Comparison of ENCODE assay signal across 10 cellular contexts in genomic region chr6:142853244-142854180, GRCh38.
A peak's percentile ranks its signal among the peaks of the same experiment; 100 is the strongest.
DNase-seq lines count a peak whose midpoint lies in the region; ATAC-seq and TF ChIP-seq lines count a peak whose summit lies in the region.
"Had no signal": no experiment of that assay in that cellular context is flagged by ENCODE, and none has a peak within 500 bp of the region (broad histone marks: within the 10 kb centered on the region; RNA-seq: fewer than 3 reads in every experiment).

No MANE protein-coding gene starts in this region.

- CTCF ChIA-PET in PC-9 (lab: Charles Lee), result interaction anchor here (0.6 kb wide), 1 partner anchor 100 kb away, joined by 3 read pairs; no protein-coding TSS in a partner anchor

- peaks cover 56% of the 10 kb centered on the region for H3K4me1 ChIP-seq in PC-9 (replicated peaks; ENCODE audit: insufficient read depth)
- peaks cover 71 to 81% of the 10 kb centered on the region in 2 donors for H3K4me1 ChIP-seq in gastrocnemius medialis
- no peaks in the 10 kb centered on the region for H3K4me1 ChIP-seq in BE2C

- H3K9me3 Mint-ChIP-seq in T-helper 2 cell treated with Interferon-gamma antibody and Interleukin-4, amounts not matched to agents 5 μg/mL and 100 μg/mL, for 36 hours, result no peaks in the 10 kb centered on the region
- no peaks in the 10 kb centered on the region for H3K9me3 Mint-ChIP-seq in effector memory CD8-positive, alpha-beta T cell

- H3K4me3 Mint-ChIP-seq in T-helper 2 cell treated with Interferon-gamma antibody and Interleukin-4, amounts not matched to agents 5 μg/mL and 100 μg/mL, for 36 hours, result peak overlapping the region; percentile 22
- H3K4me3 Mint-ChIP-seq in effector memory CD8-positive, alpha-beta T cell, result peak overlapping the region; percentile 77 to 82

- POLR2A ChIA-PET in PC-9 (lab: Charles Lee; ENCODE audit: unreplicated experiment), result interaction anchor here (0.6 to 1.4 kb wide), 5 partner anchors 11 to 657 kb away, joined by 3 to 73 read pairs (median 4); no protein-coding TSS in a partner anchor

- no peaks in the 10 kb centered on the region for H3K9me3 ChIP-seq in PC-9 (ENCODE audit: insufficient read depth, low read depth)
- no peaks in the 10 kb centered on the region for H3K9me3 ChIP-seq in gastrocnemius medialis
- H3K9me3 ChIP-seq in BE2C, result no peaks in the 10 kb centered on the region
- H3K9me3 ChIP-seq: sigmoid colon had no signal

- intact Hi-C loops in PC-9 (cut with micrococcal nuclease; ENCODE audit: unreplicated experiment) (loop anchor here (1.0 kb wide), 2 partner anchors 8 to 32 kb away; no protein-coding TSS in a partner anchor), gastrocnemius medialis (cut with DNase I; ENCODE audit: low total_unique reads) (no loop called here)

- no peaks in the 10 kb centered on the region for H3K36me3 ChIP-seq in PC-9 (ENCODE audit: low read depth)
- H3K36me3 ChIP-seq in gastrocnemius medialis, result no peaks in the 10 kb centered on the region
- no peaks in the 10 kb centered on the region for H3K36me3 ChIP-seq in BE2C
- H3K36me3 ChIP-seq: sigmoid colon had no signal

- peak overlapping the region; percentile 22 for H3K27ac Mint-ChIP-seq in T-helper 2 cell treated with Interferon-gamma antibody and Interleukin-4, amounts not matched to agents 5 μg/mL and 100 μg/mL, for 36 hours
- H3K27ac Mint-ChIP-seq in effector memory CD8-positive, alpha-beta T cell, result peak overlapping the region; percentile 92 to 94

- H3K4me2 ChIP-seq in PC-9, result peak overlapping the region; percentile 73

- peaks cover 50% of the 10 kb centered on the region for H3K79me2 ChIP-seq in PC-9 (ENCODE audit: low read depth)

- H3K27me3 ChIP-seq in PC-9 (ENCODE audit: insufficient read depth, low read depth) (no peaks in the 10 kb centered on the region), gastrocnemius medialis (no peaks in the 10 kb centered on the region), BE2C (peaks cover 7% of the 10 kb centered on the region)
- H3K27me3 ChIP-seq: sigmoid colon had no signal

- H3K27me3 Mint-ChIP-seq in T-helper 2 cell treated with Interferon-gamma antibody and Interleukin-4, amounts not matched to agents 5 μg/mL and 100 μg/mL, for 36 hours (ENCODE audit: low read depth), result no peaks in the 10 kb centered on the region
- H3K27me3 Mint-ChIP-seq in effector memory CD8-positive, alpha-beta T cell, result no peaks in the 10 kb centered on the region

- TF ChIP-seq CTCF in PC-9 (conservative IDR thresholded peaks at IDR 0.05) (no peak), gastrocnemius medialis (IDR thresholded peaks at IDR 0.05 in 4 of 5, conservative IDR thresholded peaks at IDR 0.05 in 1 of 5) (no peak), BE2C (IDR thresholded peaks at IDR 0.05; ENCODE audit: low read depth, low read length) (no peak)

- ATAC-seq in effector memory CD8-positive, alpha-beta T cell (replicated peaks), result no peak
- ATAC-seq in gastrocnemius medialis (peak; percentile 34 to 57), GM21390 (IDR thresholded peaks at IDR 0.05; ENCODE audit: unreplicated experiment) (no peak)

- H3K27ac ChIP-seq in PC-9 (peak overlapping the region; percentile 96), gastrocnemius medialis (peak overlapping the region; percentile 56 to 93 (median 70))
- H3K27ac ChIP-seq: sigmoid colon had no signal

- H3K4me1 Mint-ChIP-seq in T-helper 2 cell treated with Interferon-gamma antibody and Interleukin-4, amounts not matched to agents 5 μg/mL and 100 μg/mL, for 36 hours (ENCODE audit: low read depth), result peaks cover 88% of the 10 kb centered on the region
- H3K4me1 Mint-ChIP-seq in effector memory CD8-positive, alpha-beta T cell (ENCODE audit: low read depth in 2 of 2), result peaks cover 76 to 95% of the 10 kb centered on the region in 2 donors

- no peaks in the 10 kb centered on the region for H4K20me1 ChIP-seq in PC-9 (ENCODE audit: insufficient read depth)

- peak overlapping the region; percentile 33; the same call in 1 of the 2 replicates for H3K4me3 ChIP-seq in PC-9
- H3K4me3 ChIP-seq in gastrocnemius medialis, result no peak overlapping the region
- no peak overlapping the region for H3K4me3 ChIP-seq in BE2C (ENCODE audit: low read depth, low read length)
- H3K4me3 ChIP-seq: sigmoid colon had no signal

- peaks cover 30% of the 10 kb centered on the region for H3F3A ChIP-seq in PC-9 (ENCODE audit: insufficient read depth, low read depth)

- DNase-seq in T-helper 2 cell treated with Interferon-gamma antibody and Interleukin-4, amounts not matched to agents 5 μg/mL and 100 μg/mL, for 36 hours (ENCODE audit: low spot score), result no peak
- DNase-seq in T-helper 2 cell (no peak), PC-9 (peak; percentile 39 to 99), gastrocnemius medialis (no peak), DMS153 treated with DMSO at 0.1 percent for 48 hours (lab: John Stamatoyannopoulos, UW; ENCODE audit: unreplicated experiment) (no peak), BE2C (no peak)
- DNase-seq in effector memory CD8-positive, alpha-beta T cell, result no peak
- DNase-seq: ACHN, sigmoid colon had no signal

- TF ChIP-seq POLR2A in gastrocnemius medialis (IDR thresholded peaks at IDR 0.05), result no peak

- H2AFZ ChIP-seq in PC-9, result no peak overlapping the region

- peaks cover 13% of the 10 kb centered on the region for H3K36me3 Mint-ChIP-seq in T-helper 2 cell treated with Interferon-gamma antibody and Interleukin-4, amounts not matched to agents 5 μg/mL and 100 μg/mL, for 36 hours (ENCODE audit: low read depth)
- peaks cover 12% of the 10 kb centered on the region for H3K36me3 Mint-ChIP-seq in effector memory CD8-positive, alpha-beta T cell (ENCODE audit: insufficient read depth)

- no TSS peak for BruUV-seq in PC-9 (replicated peaks; lab: Mats Ljungman, UMichigan)

- no peaks in the 10 kb centered on the region for H3K9me2 ChIP-seq in PC-9 (ENCODE audit: insufficient read depth)

- in situ Hi-C loops in gastrocnemius medialis (cut with MboI; ENCODE audit: low sequenced_read_pairs in 4 of 4), result no loop called here

Comparison
In these comparisons a context has a peak if more than half of its experiments do, and no peak if none do; other contexts are left out.
1. DNase-seq: peak in PC-9 (2 of 2); none in T-helper 2 cell treated with Interferon-gamma antibody and Interleukin-4, amounts not matched to agents 5 μg/mL and 100 μg/mL, for 36 hours (single experiment), T-helper 2 cell (0 of 5), effector memory CD8-positive, alpha-beta T cell (0 of 3), gastrocnemius medialis (0 of 2), DMS153 treated with DMSO at 0.1 percent for 48 hours (single experiment) and BE2C (single experiment).
2. ATAC-seq: peak in gastrocnemius medialis (2 of 2); none in effector memory CD8-positive, alpha-beta T cell (single experiment) and GM21390 (single experiment).